Comparison of ENCODE assay signal across 14 cellular contexts in genomic region chr14:99910337-99911268, GRCh38.
DNase-seq lines count a peak whose midpoint lies in the region; ATAC-seq and TF ChIP-seq lines count a peak whose summit lies in the region.
"Had no signal": no experiment of that assay in that cellular context is flagged by ENCODE, and none has a peak within 500 bp of the region (broad histone marks: within the 10 kb centered on the region; RNA-seq: fewer than 3 reads in every experiment).

No MANE protein-coding gene starts in this region.

- intact Hi-C loops in IMR-90 (cut with micrococcal nuclease), result no loop called here

- H4K5ac ChIP-seq in IMR-90 (ENCODE audit: low read depth, low read length), result no peak overlapping the region; the same call in 1 of the 2 replicates

- no peak overlapping the region for H2BK15ac ChIP-seq in IMR-90 (ENCODE audit: low read depth, low read length)

- H3K18ac ChIP-seq in IMR-90 (ENCODE audit: low read depth, low read length), result peak overlapping the region; percentile 26; the same call in 1 of the 2 replicates

- no peak overlapping the region for H3K56ac ChIP-seq in IMR-90 (ENCODE audit: extremely low read depth, insufficient read depth, low read length)

- peak overlapping the region in 1 of 2 experiments; percentile 53; a peak in 2 of 4 replicates for H4K8ac ChIP-seq in IMR-90 (ENCODE audit: low read depth in 2 of 2, low read length in 2 of 2)

- TF ChIP-seq CTCF in IMR-90 (conservative IDR thresholded peaks at IDR 0.05; ENCODE audit: low read depth, low read length) (no peak), brain (conservative IDR thresholded peaks at IDR 0.05) (no peak)

- peak overlapping the region; percentile 23 for H2BK20ac ChIP-seq in IMR-90 (ENCODE audit: low read depth, low read length)

- no peaks in the 10 kb centered on the region for H4K20me1 ChIP-seq in IMR-90 (ENCODE audit: insufficient read depth, low read length)

- H2AFZ ChIP-seq in IMR-90 (replicated peaks; ENCODE audit: low read length, poor library complexity), result peak overlapping the region; percentile 26

- peak overlapping the region; percentile 35; the same call in 1 of the 2 replicates for H3K14ac ChIP-seq in IMR-90 (replicated peaks; ENCODE audit: low read depth, low read length)

- no peak for TF ChIP-seq POLR2A in IMR-90 (IDR thresholded peaks at IDR 0.05; ENCODE audit: low read depth, low read length)

- POLR2A ChIA-PET in IMR-90 (lab: Charles Lee; ENCODE audit: unreplicated experiment), result no interaction called here

- no peaks in the 10 kb centered on the region for H3K27me3 ChIP-seq in IMR-90 (ENCODE audit: control insufficient read depth, insufficient read depth, low read length)

- CTCF ChIA-PET in IMR-90 (lab: Yijun Ruan, JAX), result no interaction called here

- peak overlapping the region; percentile 50 for H2BK120ac ChIP-seq in IMR-90 (ENCODE audit: low read depth, low read length)

- no peak overlapping the region for H4K91ac ChIP-seq in IMR-90 (ENCODE audit: insufficient read depth, low read depth, low read length)

- peaks cover 32% of the 10 kb centered on the region for H3K36me3 ChIP-seq in IMR-90 (ENCODE audit: control insufficient read depth, insufficient read depth, low read length)

- H2AK5ac ChIP-seq in IMR-90 (ENCODE audit: low read depth, low read length), result no peak overlapping the region

- peak; percentile 99 for ATAC-seq in IMR-90 (ENCODE audit: low read depth)

- H3K4me1 ChIP-seq in IMR-90 (ENCODE audit: control insufficient read depth, insufficient read depth, low read length), result peaks cover 10% of the 10 kb centered on the region

- peaks cover 38% of the 10 kb centered on the region for H3K36me3 Mint-ChIP-seq in brain
- H3K36me3 Mint-ChIP-seq: CD14-positive monocyte had no signal

- in situ Hi-C loops in IMR-90 (cut with MboI; ENCODE audit: low sequenced_read_pairs), result no loop called here

- H3K9me3 Mint-ChIP-seq in brain, result peaks cover 0 to 4% (median 0%) of the 10 kb centered on the region in 5 experiments
- H3K9me3 Mint-ChIP-seq: neural crest cell had no signal

- no TSS peak for BruUV-seq in IMR-90 (replicated peaks; lab: Mats Ljungman, UMichigan)

- dilution Hi-C loops in IMR-90 (cut with HindIII; ENCODE audit: low sequenced_read_pairs, unreplicated experiment), result no loop called here

- H3K23ac ChIP-seq in IMR-90 (ENCODE audit: low read depth, low read length), result no peak overlapping the region

- H3K4ac ChIP-seq in IMR-90 (ENCODE audit: low read depth, low read length), result peak overlapping the region; percentile 30; the same call in 1 of the 2 replicates

- no peak overlapping the region for H3K4me3 Mint-ChIP-seq in brain
- H3K4me3 Mint-ChIP-seq: CD14-positive monocyte, neural crest cell had no signal

- 0 out of 2 replicates have a peak, but pooled peaks have one; percentile 6 for TF ChIP-seq RAD21 in IMR-90 (IDR thresholded peaks at IDR 0.05; ENCODE audit: low read length)

- WGBS in IMR-90 (ENCODE audit: extremely low coverage in 2 of 2, insufficient read length in 1 of 2), 2 experiments, result 100% methylated on average over 1 of the region's 10 CpGs; no CpG with 5 or more reads in 1 of the 2 experiments

- no peaks in the 10 kb centered on the region for H3K9me3 ChIP-seq in IMR-90 (ENCODE audit: control insufficient read depth, insufficient read depth, low read length)

- H3K9ac ChIP-seq in IMR-90 (ENCODE audit: low read depth, low read length), result no peak overlapping the region

- no peaks in the 10 kb centered on the region for H3K79me1 ChIP-seq in IMR-90 (ENCODE audit: low read depth in 1 of 2, low read length in 2 of 2)

- peak overlapping the region; percentile 18; the same call in 1 of the 2 replicates for H3K27ac ChIP-seq in IMR-90 (ENCODE audit: insufficient read depth, low read length)

- peak overlapping the region; percentile 29 for H2BK5ac ChIP-seq in IMR-90 (ENCODE audit: low read depth, low read length, poor library complexity, severe bottlenecking)

- DNase-seq in AG08396 (ENCODE audit: low spot score) (peak; percentile 86), IMR-90 (peak; percentile 95), kidney tubule cell (ENCODE audit: low spot score) (peak; percentile 82), UCSD-AML1 (lab: John Stamatoyannopoulos, UW; ENCODE audit: unreplicated experiment) (no peak), superior temporal gyrus (ENCODE audit: extremely low spot score) (no peak), NCI-H526 (lab: John Stamatoyannopoulos, UW) (no peak)
- DNase-seq in stimulated activated naive CD4-positive, alpha-beta T cell treated with Interleukin-2 at 50 U/mL for 16 hours (lab: John Stamatoyannopoulos, UW), result no peak
- DNase-seq: activated gamma-delta T cell treated with Interleukin-2 at 50 U/mL for 16 hours; NCI-H2029 treated with DMSO at 0.1 percent for 48 hours; Right ventricle myocardium superior; stimulated activated CD4-positive, alpha-beta T cell treated with anti-CD3 and anti-CD28 coated beads, Interleukin-4, amount 100 ng/mL, for 24 hours had no signal

- peak overlapping the region in 3 of 5 experiments; percentile 35 to 78 (median 43) for H3K27ac Mint-ChIP-seq in brain
- H3K27ac Mint-ChIP-seq: CD14-positive monocyte had no signal

- H3K9me1 ChIP-seq in IMR-90 (ENCODE audit: insufficient read depth, low read length), result peaks cover 6% of the 10 kb centered on the region; the same call in 1 of the 2 replicates

- no peaks in the 10 kb centered on the region for H3K27me3 Mint-ChIP-seq in brain

- no peak overlapping the region for H2AK9ac ChIP-seq in IMR-90 (replicated peaks; ENCODE audit: low read depth, low read length, poor library complexity)

- H3K4me3 ChIP-seq in IMR-90 (ENCODE audit: insufficient read depth, low read depth, low read length), result no peak overlapping the region

- H3K4me1 Mint-ChIP-seq in brain, result no peaks in the 10 kb centered on the region
- H3K4me1 Mint-ChIP-seq: CD14-positive monocyte, neural crest cell had no signal

- peak overlapping the region; percentile 49 for H3K4me2 ChIP-seq in IMR-90 (ENCODE audit: low read depth, low read length)

TF ChIP-seq in IMR-90, 13 proteins besides CTCF, POLR2A, EP300 and RAD21:
- TF ChIP-seq FOS (IDR thresholded peaks at IDR 0.05; ENCODE audit: low read depth, low read length) (peak; percentile 89), ELK1 (IDR thresholded peaks at IDR 0.05; ENCODE audit: borderline replicate concordance, low read depth, low read length) (no peak), CEBPB (IDR thresholded peaks at IDR 0.05; ENCODE audit: low read depth, low read length) (peak; percentile 44; the same call in 1 of the 2 replicates), USF2 (IDR thresholded peaks at IDR 0.05; ENCODE audit: low read depth, low read length) (no peak), MAFK (IDR thresholded peaks at IDR 0.05; ENCODE audit: low read depth, low read length) (0 out of 2 replicates have a peak, but pooled peaks have one; percentile 23), BHLHE40 (IDR thresholded peaks at IDR 0.05; ENCODE audit: low read depth, low read length) (0 out of 2 replicates have a peak, but pooled peaks have one; percentile 39), MXI1 (IDR thresholded peaks at IDR 0.05; ENCODE audit: borderline replicate concordance, low read depth, low read length) (peak; percentile 35; the same call in 1 of the 2 replicates)

Comparison
In these comparisons a context has a peak if more than half of its experiments do, and no peak if none do; other contexts are left out.
1. DNase-seq: peak in AG08396 (single experiment), IMR-90 (single experiment) and kidney tubule cell (single experiment); none in stimulated activated naive CD4-positive, alpha-beta T cell treated with Interleukin-2 at 50 U/mL for 16 hours (single experiment), UCSD-AML1 (single experiment), superior temporal gyrus (single experiment) and NCI-H526 (0 of 2).